In genomic region chr7:36653011-36653670, GRCh38 we compare ENCODE assay signal across 13 cellular contexts.
DNase-seq lines count a peak whose midpoint lies in the region; ATAC-seq and TF ChIP-seq lines count a peak whose summit lies in the region.
"Had no signal": no experiment of that assay in that cellular context is flagged by ENCODE, and none has a peak within 500 bp of the region (broad histone marks: within the 10 kb centered on the region; RNA-seq: fewer than 3 reads in every experiment).

No MANE protein-coding gene starts in this region.

- no peak for DNase-seq in DND-41
- peak; percentile 69 for DNase-seq in LHCN-M2 (ENCODE audit: low read depth)
- no peak for DNase-seq in natural killer cell
- DNase-seq in NCI-H1105 treated with DMSO at 0.1 percent for 48 hours (lab: John Stamatoyannopoulos, UW), result no peak
- DNase-seq in HFFc6, result no peak
- no peak for DNase-seq in transverse colon
- DNase-seq: heart left ventricle, upper lobe of right lung had no signal

- H3K4me1 Mint-ChIP-seq in dendritic cell treated with granulocyte-macrophage colony-stimulating factor and Interleukin-4, amounts not matched to agents 40 ng/mL and 50 ng/mL, for 4 days (ENCODE audit: low read depth), result peaks cover 75% of the 10 kb centered on the region
- H3K4me1 Mint-ChIP-seq in natural killer cell (peaks cover 80 to 85% of the 10 kb centered on the region in 2 donors), HFFc6 (ENCODE audit: low read depth) (no peaks in the 10 kb centered on the region)

- no peak overlapping the region for H3K4me3 Mint-ChIP-seq in dendritic cell treated with granulocyte-macrophage colony-stimulating factor and Interleukin-4, amounts not matched to agents 40 ng/mL and 50 ng/mL, for 4 days
- H3K4me3 Mint-ChIP-seq in natural killer cell (no peak overlapping the region), HFFc6 (no peak overlapping the region)
- H3K4me3 Mint-ChIP-seq: activated T-helper 1 cell treated with anti-CD3 and anti-CD28 coated beads, Interleukin-12 subunit alpha, Interleukin-12 subunit beta, Interleukin-2, Interleukin-4 antibody, amounts not matched to agents 30 ng/mL and 10 ng/mL and 1 ng/mL, durations not matched to agents 14 hours and 24 hours and 36 hours; IgD-negative memory B cell; mesothelial cell of epicardium had no signal

- TF ChIP-seq POLR2A in transverse colon (IDR thresholded peaks at IDR 0.05), result no peak

- intact Hi-C loops in dendritic cell treated with granulocyte-macrophage colony-stimulating factor and Interleukin-4, amounts not matched to agents 40 ng/mL and 50 ng/mL, for 4 days (cut with micrococcal nuclease), result no loop called here
- intact Hi-C loops in natural killer cell (cut with micrococcal nuclease) (no loop called here), transverse colon (cut with DNase I; ENCODE audit: low total_unique reads) (no loop called here)

- ATAC-seq in DND-41 (ENCODE audit: insufficient read depth, low read depth), result no peak
- ATAC-seq in natural killer cell, result no peak
- no peak for ATAC-seq in HG02759 (IDR thresholded peaks at IDR 0.05; ENCODE audit: unreplicated experiment)
- ATAC-seq: heart left ventricle, upper lobe of right lung had no signal

- H3K4me3 ChIP-seq in DND-41 (ENCODE audit: low read depth in 1 of 2, low read length in 2 of 2), result no peak overlapping the region
- H3K4me3 ChIP-seq in transverse colon, result no peak overlapping the region
- H3K4me3 ChIP-seq: heart left ventricle, upper lobe of right lung had no signal

- no peaks in the 10 kb centered on the region for H3K9me3 ChIP-seq in DND-41 (ENCODE audit: insufficient read depth, low read length, severe bottlenecking)
- H3K9me3 ChIP-seq in transverse colon, result no peaks in the 10 kb centered on the region
- H3K9me3 ChIP-seq: heart left ventricle, upper lobe of right lung had no signal

- H3K36me3 ChIP-seq in DND-41 (ENCODE audit: insufficient read depth, low read length) (no peaks in the 10 kb centered on the region), transverse colon (no peaks in the 10 kb centered on the region)
- H3K36me3 ChIP-seq: heart left ventricle, upper lobe of right lung had no signal

- H2AFZ ChIP-seq in DND-41 (ENCODE audit: low read depth, low read length), result no peak overlapping the region

- H3K27me3 ChIP-seq in DND-41 (ENCODE audit: insufficient read depth, low read length, poor library complexity), result no peaks in the 10 kb centered on the region
- H3K27me3 ChIP-seq in transverse colon, result no peaks in the 10 kb centered on the region
- H3K27me3 ChIP-seq: heart left ventricle, upper lobe of right lung had no signal

- H3K4me1 ChIP-seq in DND-41 (ENCODE audit: insufficient read depth, low read length) (peaks cover 14% of the 10 kb centered on the region), transverse colon (peaks cover 0 to 29% (median 3%) of the 10 kb centered on the region in 4 donors)
- H3K4me1 ChIP-seq: upper lobe of right lung had no signal

- H3K4me2 ChIP-seq in DND-41 (ENCODE audit: insufficient read depth, low read length), result no peak overlapping the region

- H4K20me1 ChIP-seq in DND-41 (ENCODE audit: insufficient read depth, low read length), result no peaks in the 10 kb centered on the region

- H3K27me3 Mint-ChIP-seq in dendritic cell treated with granulocyte-macrophage colony-stimulating factor and Interleukin-4, amounts not matched to agents 40 ng/mL and 50 ng/mL, for 4 days, result no peaks in the 10 kb centered on the region
- H3K27me3 Mint-ChIP-seq in natural killer cell (ENCODE audit: low read depth in 2 of 2) (no peaks in the 10 kb centered on the region), HFFc6 (ENCODE audit: insufficient read depth) (peaks cover 6% of the 10 kb centered on the region; the same call in 1 of the 2 replicates)

- TF ChIP-seq CTCF in DND-41 (IDR thresholded peaks at IDR 0.05; ENCODE audit: borderline replicate concordance, extremely low read depth, low read length, poor library complexity, severe bottlenecking) (no peak), natural killer cell (IDR thresholded peaks at IDR 0.05) (no peak), HFFc6 (IDR thresholded peaks at IDR 0.05) (no peak), transverse colon (IDR thresholded peaks at IDR 0.05) (no peak)

- peaks cover 87% of the 10 kb centered on the region for H3K36me3 Mint-ChIP-seq in dendritic cell treated with granulocyte-macrophage colony-stimulating factor and Interleukin-4, amounts not matched to agents 40 ng/mL and 50 ng/mL, for 4 days (ENCODE audit: low read depth)
- H3K36me3 Mint-ChIP-seq in natural killer cell (peaks cover 61% of the 10 kb centered on the region), HFFc6 (ENCODE audit: low read depth) (no peaks in the 10 kb centered on the region)
- H3K36me3 Mint-ChIP-seq: mesothelial cell of epicardium had no signal

- H3K27ac Mint-ChIP-seq in dendritic cell treated with granulocyte-macrophage colony-stimulating factor and Interleukin-4, amounts not matched to agents 40 ng/mL and 50 ng/mL, for 4 days, result peak overlapping the region; percentile 75
- peak overlapping the region; percentile 94 to 99 for H3K27ac Mint-ChIP-seq in natural killer cell
- H3K27ac Mint-ChIP-seq in HFFc6, result no peak overlapping the region
- H3K27ac Mint-ChIP-seq: activated T-helper 1 cell treated with anti-CD3 and anti-CD28 coated beads, Interleukin-12 subunit alpha, Interleukin-12 subunit beta, Interleukin-2, Interleukin-4 antibody, amounts not matched to agents 30 ng/mL and 10 ng/mL and 1 ng/mL, durations not matched to agents 14 hours and 24 hours and 36 hours; IgD-negative memory B cell; mesothelial cell of epicardium had no signal

- H3K27ac ChIP-seq in DND-41 (ENCODE audit: low read length) (0 out of 2 replicates have a peak overlapping the region, but pooled peaks have one; percentile 20), transverse colon (peak overlapping the region in 2 of 4 donors; percentile 25 to 37)
- H3K27ac ChIP-seq: heart left ventricle, upper lobe of right lung had no signal

- H3K9me3 Mint-ChIP-seq in dendritic cell treated with granulocyte-macrophage colony-stimulating factor and Interleukin-4, amounts not matched to agents 40 ng/mL and 50 ng/mL, for 4 days, result no peaks in the 10 kb centered on the region
- peaks cover 0 to 2% of the 10 kb centered on the region in 2 donors for H3K9me3 Mint-ChIP-seq in natural killer cell
- H3K9me3 Mint-ChIP-seq in HFFc6, result no peaks in the 10 kb centered on the region
- H3K9me3 Mint-ChIP-seq: mesothelial cell of epicardium had no signal

- 35 to 52% methylated on average over 3 of the region's 3 CpGs for WGBS in transverse colon (ENCODE audit: low coverage in 1 of 2), 2 donors

- in situ Hi-C loops in transverse colon (cut with MboI; ENCODE audit: low pct_ligation_motif_present in 1 of 4, low pct_unique_long_range_greater_than_20kb in 1 of 4, low sequenced_read_pairs in 3 of 4), result loop anchor here in 2 of 4 donors (25.0 kb wide), 1 partner anchor 534 kb away; no protein-coding TSS in a partner anchor

- no peak overlapping the region for H3K9ac ChIP-seq in DND-41 (ENCODE audit: low read depth, low read length)

- TF ChIP-seq EP300 in transverse colon (IDR thresholded peaks at IDR 0.05; ENCODE audit: low read depth), result no peak

- H3K79me2 ChIP-seq in DND-41 (ENCODE audit: insufficient read depth, low read length), result no peaks in the 10 kb centered on the region
